In genomic region chr18:159037-159652, GRCh38 we compare ENCODE assay signal across 8 cellular contexts. TPM values are rescaled to one million over a fixed set of nuclear protein-coding genes. Genes with fewer than 3 reads are reported as not detected.
DNase-seq lines count a peak whose midpoint lies in the region; ATAC-seq, FAIRE-seq and TF ChIP-seq lines count a peak whose summit lies in the region.

No MANE protein-coding gene starts in this region.

- H3K9me3 ChIP-seq in cardiac muscle cell (ENCODE audit: low read depth), result no peaks in the 10 kb centered on the region
- no peaks in the 10 kb centered on the region for H3K9me3 ChIP-seq in upper lobe of right lung

- peak overlapping the region; percentile 90 for H3K4me3 ChIP-seq in cardiac muscle cell
- H3K4me3 ChIP-seq in bronchial epithelial cell (ENCODE audit: low read depth, low read length), result peak overlapping the region; percentile 74
- H3K4me3 ChIP-seq in lower leg skin (ENCODE audit: low read depth, poor library complexity, severe bottlenecking), result peak overlapping the region; percentile 79
- peak overlapping the region; percentile 89 for H3K4me3 ChIP-seq in upper lobe of right lung

- intact Hi-C loops in left cardiac atrium (cut with DNase I) (no loop called here), lower leg skin (cut with DNase I; ENCODE audit: low total_unique reads) (no loop called here), upper lobe of right lung (cut with DNase I) (no loop called here)

- no peaks in the 10 kb centered on the region for H3K27me3 ChIP-seq in cardiac muscle cell
- H3K27me3 ChIP-seq in bronchial epithelial cell (ENCODE audit: control insufficient read depth, insufficient read depth, low read length), result no peaks in the 10 kb centered on the region
- no peaks in the 10 kb centered on the region for H3K27me3 ChIP-seq in upper lobe of right lung

- H3K36me3 ChIP-seq in cardiac muscle cell, result peaks cover 9% of the 10 kb centered on the region
- no peaks in the 10 kb centered on the region for H3K36me3 ChIP-seq in bronchial epithelial cell (ENCODE audit: control insufficient read depth, insufficient read depth, low read length)
- H3K36me3 ChIP-seq in upper lobe of right lung, result peaks cover 8% of the 10 kb centered on the region

- TF ChIP-seq POLR2A in lower leg skin (IDR thresholded peaks at IDR 0.05), result no peak

- no peak for FAIRE-seq in bronchial epithelial cell (lab: Jason Lieb, UNC)

- ATAC-seq in left cardiac atrium (no peak), upper lobe of right lung (no peak)

- 1 to 2% methylated on average over 23 of the region's 23 CpGs for WGBS in lower leg skin, 2 donors

- TF ChIP-seq CTCF in cardiac muscle cell (IDR thresholded peaks at IDR 0.05; ENCODE audit: low read depth, low read length) (no peak), bronchial epithelial cell (IDR thresholded peaks at IDR 0.05; ENCODE audit: insufficient read depth, low read length, severe bottlenecking) (no peak), lower leg skin (IDR thresholded peaks at IDR 0.05) (no peak), upper lobe of right lung (IDR thresholded peaks at IDR 0.05) (no peak)

- H3K27ac ChIP-seq in cardiac muscle cell (peak overlapping the region; percentile 95), upper lobe of right lung (peak overlapping the region; percentile 88)

- peak; percentile 1 to 13 for DNase-seq in cardiac muscle cell (ENCODE audit: low read depth in 1 of 2, low spot score in 1 of 2)
- no peak for DNase-seq in left cardiac atrium
- DNase-seq in NCI-H146 treated with DMSO at 0.1 percent for 48 hours (lab: John Stamatoyannopoulos, UW; ENCODE audit: unreplicated experiment), result peak; percentile 28
- peak; percentile 22 for DNase-seq in bronchial epithelial cell (ENCODE audit: low read depth)
- no peak for DNase-seq in lower leg skin (ENCODE audit: low spot score in 2 of 2)
- DNase-seq in upper lobe of right lung, result no peak
- DNase-seq in islet precursor cell, result no peak
- DNase-seq in GF-D8 (lab: John Stamatoyannopoulos, UW), result no peak

- H3K4me1 ChIP-seq in cardiac muscle cell (ENCODE audit: low read depth), result peaks cover 9% of the 10 kb centered on the region
- H3K4me1 ChIP-seq in upper lobe of right lung, result peaks cover 18% of the 10 kb centered on the region

RNA-seq across cellular contexts. Expression of gene USP14, which starts 0.8 kb away (rescaled TPM):
- total RNA-seq in cardiac muscle cell, result 13.5 and 18.4 TPM in 2 replicates
- 59.5 and 81.9 TPM in 2 replicates for polyA plus RNA-seq in cardiac muscle cell
- total RNA-seq in left cardiac atrium, result 10 to 100 TPM; 42.6 to 47.2 TPM
- 20.8 and 22.3 TPM in 2 replicates for total RNA-seq in bronchial epithelial cell
- 10 to 100 TPM; 13.9 to 20.4 (median 16.6) TPM for total RNA-seq in lower leg skin
- total RNA-seq in upper lobe of right lung, result 47.8 TPM

Comparison
In these comparisons a context has a peak if more than half of its experiments do, and no peak if none do; other contexts are left out.
1. DNase-seq: peak in cardiac muscle cell (2 of 2), NCI-H146 treated with DMSO at 0.1 percent for 48 hours (single experiment) and bronchial epithelial cell (single experiment); none in left cardiac atrium (single experiment), lower leg skin (0 of 2), upper lobe of right lung (single experiment), islet precursor cell (single experiment) and GF-D8 (single experiment).
2. Peak in every context shown above with its lines, with median percentiles within 50 percentile points of each other: H3K4me3 ChIP-seq.